ENCODE assay signal across 23 cellular contexts in the genomic region with DNA sequence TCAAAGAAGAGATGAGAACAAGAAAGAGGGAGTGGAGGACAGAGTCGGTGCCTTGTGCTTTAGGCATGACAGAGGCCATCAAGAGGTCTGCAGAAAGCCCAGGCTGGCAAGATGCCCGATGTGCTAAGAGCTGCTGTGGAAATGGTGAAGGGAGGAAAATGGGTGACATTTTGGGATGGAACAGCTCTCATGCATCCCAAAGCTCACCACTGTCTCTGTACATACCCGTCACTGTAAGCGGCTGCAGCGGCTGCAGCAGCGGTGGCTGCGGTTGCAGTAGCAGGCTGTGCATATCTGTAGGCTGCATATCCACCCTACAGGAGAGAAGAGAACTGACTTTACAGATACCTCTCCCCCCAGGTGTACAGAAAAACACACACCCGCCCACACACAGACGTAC. TPM values are rescaled to one million over a fixed set of nuclear protein-coding genes. Genes with fewer than 3 reads are reported as not detected.
"Had no signal": no experiment of that assay in that cellular context is flagged by ENCODE, and none has a peak within 500 bp of the region (broad histone marks: within the 10 kb centered on the region; RNA-seq: fewer than 3 reads in every experiment).

No MANE protein-coding gene starts in this region.

- H3K27ac Mint-ChIP-seq: activated naive CD4-positive, alpha-beta T cell treated with anti-CD3 and anti-CD28 coated beads, Interleukin-2, amount 50 U/mL, for 24 hours; activated T-cell treated with anti-CD3 and anti-CD28 coated beads, Interleukin-2, amount 50 U/mL, for 72 hours; effector memory CD8-positive, alpha-beta T cell; nephron progenitor cell had no signal

- H3K9me3 Mint-ChIP-seq: activated naive CD4-positive, alpha-beta T cell treated with anti-CD3 and anti-CD28 coated beads, Interleukin-2, amount 50 U/mL, for 24 hours; activated T-cell treated with anti-CD3 and anti-CD28 coated beads, Interleukin-2, amount 50 U/mL, for 72 hours; effector memory CD8-positive, alpha-beta T cell; mesothelial cell of epicardium; nephron progenitor cell had no signal

- H3K27ac ChIP-seq: ascending aorta, esophagus squamous epithelium, hepatocyte had no signal

- H3K27me3 Mint-ChIP-seq: activated naive CD4-positive, alpha-beta T cell treated with anti-CD3 and anti-CD28 coated beads, Interleukin-2, amount 50 U/mL, for 24 hours had no signal

- ATAC-seq: activated T-cell treated with anti-CD3 and anti-CD28 coated beads, Interleukin-2, amount 50 U/mL, for 72 hours; effector memory CD8-positive, alpha-beta T cell; stimulated activated naive CD8-positive, alpha-beta T cell treated with anti-CD3 and anti-CD28 coated beads, Interleukin-15, Interleukin-2, amounts not matched to agents 100 U/mL and 50 U/mL, for 24 hours had no signal

- H3K4me3 ChIP-seq: ascending aorta, esophagus squamous epithelium, hepatocyte had no signal

- H3K27me3 ChIP-seq: ascending aorta, esophagus squamous epithelium, hepatocyte had no signal

- H3K4me1 Mint-ChIP-seq: activated naive CD4-positive, alpha-beta T cell treated with anti-CD3 and anti-CD28 coated beads, Interleukin-2, amount 50 U/mL, for 24 hours had no signal

- H3K4me2 ChIP-seq: hepatocyte had no signal

- H3K9me3 ChIP-seq: ascending aorta, esophagus squamous epithelium had no signal

- H3K4me1 ChIP-seq: ascending aorta had no signal

- H3K4me3 Mint-ChIP-seq: activated naive CD4-positive, alpha-beta T cell treated with anti-CD3 and anti-CD28 coated beads, Interleukin-2, amount 50 U/mL, for 24 hours; activated T-cell treated with anti-CD3 and anti-CD28 coated beads, Interleukin-2, amount 50 U/mL, for 72 hours; effector memory CD8-positive, alpha-beta T cell; mesothelial cell of epicardium; nephron progenitor cell had no signal

- H2AFZ ChIP-seq: hepatocyte had no signal

- H3K36me3 Mint-ChIP-seq: activated naive CD4-positive, alpha-beta T cell treated with anti-CD3 and anti-CD28 coated beads, Interleukin-2, amount 50 U/mL, for 24 hours had no signal

- DNase-seq: activated CD4-positive, alpha-beta T cell treated with anti-CD3 and anti-CD28 coated beads, Interleukin-2, amount 50 U/mL, for 1 hour; activated CD4-positive, CD25-positive, alpha-beta regulatory T cell treated with anti-CD3 and anti-CD28 coated beads, Interleukin-2, amount 50 U/mL, for 72 hours; activated CD8-positive, alpha-beta memory T cell treated with anti-CD3 and anti-CD28 coated beads, Interleukin-2, amount 50 U/mL, for 4 hours; activated effector memory CD4-positive, alpha-beta T cell treated with anti-CD3 and anti-CD28 coated beads, Interleukin-2, amount 50 U/mL, for 16 hours; activated T-cell treated with anti-CD3 and anti-CD28 coated beads, Interleukin-2, amount 50 U/mL, for 72 hours; effector memory CD8-positive, alpha-beta T cell; esophagus squamous epithelium; islet precursor cell; nephron progenitor cell; nucleus accumbens; stimulated activated naive CD8-positive, alpha-beta T cell treated with anti-CD3 and anti-CD28 coated beads, Interleukin-15, Interleukin-2, amounts not matched to agents 100 U/mL and 50 U/mL, for 24 hours; trophoblast cell had no signal

RNA-seq across cellular contexts. Expression of a gene that starts 28.6 kb away (rescaled TPM):
- total RNA-seq: activated T-cell treated with anti-CD3 and anti-CD28 coated beads, Interleukin-2, amount 50 U/mL, for 72 hours; ascending aorta; chondrocyte; dermis blood vessel endothelial cell; esophagus squamous epithelium; fibroblast of villous mesenchyme; glomerular endothelial cell; hepatocyte; lung microvascular endothelial cell; mesothelial cell of epicardium; posterior vena cava; T-helper 1 cell treated with Interleukin-12 subunit alpha and Interleukin-12 subunit beta and Interleukin-4 antibody, amounts not matched to agents 30 ng/mL and 1 ng/mL, for 36 hours had no signal
- polyA plus RNA-seq: hepatocyte had no signal
